ENCODE assay signal across 14 cellular contexts in the genomic region with DNA sequence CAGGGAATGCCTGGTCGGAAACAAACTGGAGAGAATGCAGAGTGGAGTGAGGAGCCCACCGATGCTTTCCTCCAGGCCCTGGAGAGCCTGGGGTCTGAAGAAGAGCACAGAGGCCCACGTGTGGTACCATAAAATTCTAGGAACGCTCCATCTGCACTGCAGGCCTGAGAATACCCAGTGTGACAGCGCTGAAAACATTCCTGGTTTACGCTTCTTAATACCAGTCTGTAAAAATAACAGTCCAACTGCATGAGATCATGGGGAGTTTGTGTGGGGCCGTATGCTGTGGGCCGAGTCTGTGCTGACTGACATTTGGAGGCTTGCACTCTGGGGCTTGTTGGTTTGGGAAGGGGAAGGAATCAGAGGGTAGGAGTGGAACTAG.
DNase-seq lines count a peak whose midpoint lies in the region; ATAC-seq and TF ChIP-seq lines count a peak whose summit lies in the region.
"Had no signal": no experiment of that assay in that cellular context is flagged by ENCODE, and none has a peak within 500 bp of the region (broad histone marks: within the 10 kb centered on the region; RNA-seq: fewer than 3 reads in every experiment).

No MANE protein-coding gene starts in this region.

- peaks cover 50% of the 10 kb centered on the region for H3K4me1 ChIP-seq in smooth muscle cell (ENCODE audit: low read depth)
- H3K4me1 ChIP-seq in CD4-positive, alpha-beta memory T cell (ENCODE audit: insufficient read depth, low read length), result no peaks in the 10 kb centered on the region
- H3K4me1 ChIP-seq: BLaER1 treated with 17β-estradiol and CSF1 and Interleukin-3, amounts not matched to agents 10 nM and 100 nM had no signal

- H3K9me3 ChIP-seq in smooth muscle cell (replicated peaks; ENCODE audit: low read depth), result no peaks in the 10 kb centered on the region
- no peaks in the 10 kb centered on the region for H3K9me3 ChIP-seq in CD4-positive, alpha-beta memory T cell (ENCODE audit: control insufficient read depth in 1 of 2, low read length in 2 of 2)

- CTCF ChIA-PET in activated CD4-positive, alpha-beta T cell treated with anti-CD3 and anti-CD28 coated beads, Interleukin-2, amount 10 ng/mL, durations not matched to agents 7 days and 5 days (lab: Charles Lee), result no interaction called here
- CTCF ChIA-PET in CD4-positive, alpha-beta memory T cell (lab: Charles Lee; ENCODE audit: partially characterized antibody), result no interaction called here

- H3K27me3 Mint-ChIP-seq in nephron progenitor cell (ENCODE audit: low read depth, poor library complexity), result peaks cover 3% of the 10 kb centered on the region
- H3K27me3 Mint-ChIP-seq in activated CD4-positive, alpha-beta T cell treated with anti-CD3 and anti-CD28 coated beads, Interleukin-2, amount 10 ng/mL, durations not matched to agents 7 days and 5 days, result no peaks in the 10 kb centered on the region
- peaks cover 0 to 2% of the 10 kb centered on the region in 2 donors for H3K27me3 Mint-ChIP-seq in CD4-positive, alpha-beta memory T cell

- no peaks in the 10 kb centered on the region for H3F3A ChIP-seq in smooth muscle cell (ENCODE audit: low read depth)

- peaks cover 6% of the 10 kb centered on the region for H3K9me3 Mint-ChIP-seq in nephron progenitor cell
- no peaks in the 10 kb centered on the region for H3K9me3 Mint-ChIP-seq in activated CD4-positive, alpha-beta T cell treated with anti-CD3 and anti-CD28 coated beads, Interleukin-2, amount 10 ng/mL, durations not matched to agents 7 days and 5 days
- no peaks in the 10 kb centered on the region for H3K9me3 Mint-ChIP-seq in CD4-positive, alpha-beta memory T cell

- peak overlapping the region; percentile 41 for H3K27ac ChIP-seq in smooth muscle cell (ENCODE audit: low read depth)
- H3K27ac ChIP-seq in CD4-positive, alpha-beta memory T cell (ENCODE audit: low read depth, low read length), result no peak overlapping the region
- H3K27ac ChIP-seq: BLaER1 treated with 17β-estradiol and CSF1 and Interleukin-3, amounts not matched to agents 10 nM and 100 nM had no signal

- H4K20me1 ChIP-seq in smooth muscle cell (ENCODE audit: low read depth), result no peaks in the 10 kb centered on the region
- H4K20me1 ChIP-seq: BLaER1 treated with 17β-estradiol and CSF1 and Interleukin-3, amounts not matched to agents 10 nM and 100 nM had no signal

- no peaks in the 10 kb centered on the region for H3K36me3 ChIP-seq in smooth muscle cell (ENCODE audit: low read depth)
- no peaks in the 10 kb centered on the region for H3K36me3 ChIP-seq in CD4-positive, alpha-beta memory T cell (ENCODE audit: insufficient read depth, low read length)
- H3K36me3 ChIP-seq: BLaER1 treated with 17β-estradiol and CSF1 and Interleukin-3, amounts not matched to agents 10 nM and 100 nM had no signal

- H3K4me2 ChIP-seq in smooth muscle cell, result peak overlapping the region; percentile 35
- H3K4me2 ChIP-seq: BLaER1 treated with 17β-estradiol and CSF1 and Interleukin-3, amounts not matched to agents 10 nM and 100 nM had no signal

- peak overlapping the region; percentile 3 for H3K27ac Mint-ChIP-seq in nephron progenitor cell
- H3K27ac Mint-ChIP-seq in activated CD4-positive, alpha-beta T cell treated with anti-CD3 and anti-CD28 coated beads, Interleukin-2, amount 10 ng/mL, durations not matched to agents 7 days and 5 days, result no peak overlapping the region
- H3K27ac Mint-ChIP-seq in CD4-positive, alpha-beta memory T cell, result no peak overlapping the region

- H3K36me3 Mint-ChIP-seq in nephron progenitor cell (ENCODE audit: low read depth), result no peaks in the 10 kb centered on the region
- no peaks in the 10 kb centered on the region for H3K36me3 Mint-ChIP-seq in activated CD4-positive, alpha-beta T cell treated with anti-CD3 and anti-CD28 coated beads, Interleukin-2, amount 10 ng/mL, durations not matched to agents 7 days and 5 days (ENCODE audit: low read depth)
- no peaks in the 10 kb centered on the region for H3K36me3 Mint-ChIP-seq in CD4-positive, alpha-beta memory T cell

- no peaks in the 10 kb centered on the region for H3K27me3 ChIP-seq in smooth muscle cell (ENCODE audit: low read depth)
- H3K27me3 ChIP-seq in CD4-positive, alpha-beta memory T cell (ENCODE audit: insufficient read depth, low read length), result no peaks in the 10 kb centered on the region
- H3K27me3 ChIP-seq: BLaER1 treated with 17β-estradiol and CSF1 and Interleukin-3, amounts not matched to agents 10 nM and 100 nM had no signal

- H3K4me1 Mint-ChIP-seq in nephron progenitor cell, result peaks cover 49% of the 10 kb centered on the region
- H3K4me1 Mint-ChIP-seq in activated CD4-positive, alpha-beta T cell treated with anti-CD3 and anti-CD28 coated beads, Interleukin-2, amount 10 ng/mL, durations not matched to agents 7 days and 5 days, result no peaks in the 10 kb centered on the region
- H3K4me1 Mint-ChIP-seq in CD4-positive, alpha-beta memory T cell, result no peaks in the 10 kb centered on the region

- H3K4me3 Mint-ChIP-seq in nephron progenitor cell, result no peak overlapping the region
- H3K4me3 Mint-ChIP-seq in activated CD4-positive, alpha-beta T cell treated with anti-CD3 and anti-CD28 coated beads, Interleukin-2, amount 10 ng/mL, durations not matched to agents 7 days and 5 days, result no peak overlapping the region
- no peak overlapping the region for H3K4me3 Mint-ChIP-seq in CD4-positive, alpha-beta memory T cell

- H3K4me3 ChIP-seq in smooth muscle cell, result no peak overlapping the region
- no peak overlapping the region for H3K4me3 ChIP-seq in CD4-positive, alpha-beta memory T cell (ENCODE audit: low read length in 2 of 2)
- H3K4me3 ChIP-seq: BLaER1 treated with 17β-estradiol and CSF1 and Interleukin-3, amounts not matched to agents 10 nM and 100 nM had no signal

- H3K9ac ChIP-seq in smooth muscle cell (ENCODE audit: low read depth), result no peak overlapping the region
- H3K9ac ChIP-seq: BLaER1 treated with 17β-estradiol and CSF1 and Interleukin-3, amounts not matched to agents 10 nM and 100 nM had no signal

- 15% methylated on average over 8 of the region's 8 CpGs for WGBS in smooth muscle cell (ENCODE audit: low lambda C conversion rate)

- H3K79me2 ChIP-seq in smooth muscle cell (ENCODE audit: low read depth), result no peaks in the 10 kb centered on the region

- no peak overlapping the region for H2AFZ ChIP-seq in smooth muscle cell (ENCODE audit: low read depth)

- POLR2A ChIA-PET in activated CD4-positive, alpha-beta T cell treated with anti-CD3 and anti-CD28 coated beads, Interleukin-2, amount 10 ng/mL, durations not matched to agents 7 days and 5 days (lab: Charles Lee), result no interaction called here
- POLR2A ChIA-PET in CD4-positive, alpha-beta memory T cell (lab: Charles Lee; ENCODE audit: partially characterized antibody), result no interaction called here

- ATAC-seq in HG02973 (IDR thresholded peaks at IDR 0.05; ENCODE audit: unreplicated experiment), result no peak
- ATAC-seq: PC-3 had no signal

- peak; percentile 65 for DNase-seq in Daoy (ENCODE audit: low read depth)
- DNase-seq in islet precursor cell, result peak; percentile 57
- DNase-seq in nephron progenitor cell, result no peak
- DNase-seq in smooth muscle cell (lab: John Stamatoyannopoulos, UW; ENCODE audit: unreplicated experiment), result no peak
- no peak for DNase-seq in activated CD4-positive, alpha-beta T cell treated with anti-CD3 and anti-CD28 coated beads, Interleukin-2, amount 10 ng/mL, durations not matched to agents 7 days and 5 days
- DNase-seq in stimulated activated CD4-positive, alpha-beta T cell treated with anti-CD3 and anti-CD28 coated beads, Interleukin-1b, Interleukin-23, amount 100 ng/mL, for 48 hours, result no peak
- no peak for DNase-seq in CD4-positive, alpha-beta memory T cell
- DNase-seq: 8988T, DMS 273 treated with DMSO at 0.1 percent for 48 hours, KBM-7, NCI-H2107, PC-3 had no signal

- TF ChIP-seq CTCF in nephron progenitor cell (IDR thresholded peaks at IDR 0.05) (no peak), smooth muscle cell (IDR thresholded peaks at IDR 0.05; ENCODE audit: borderline replicate concordance, insufficient read depth, poor library complexity, severe bottlenecking) (no peak)

- intact Hi-C loops in CD4-positive, alpha-beta memory T cell (cut with micrococcal nuclease), result no loop called here

Comparison
In these comparisons a context has a peak if more than half of its experiments do, and no peak if none do; other contexts are left out.
1. DNase-seq: peak in Daoy (single experiment) and islet precursor cell (single experiment); none in nephron progenitor cell (single experiment), smooth muscle cell (single experiment), activated CD4-positive, alpha-beta T cell treated with anti-CD3 and anti-CD28 coated beads, Interleukin-2, amount 10 ng/mL, durations not matched to agents 7 days and 5 days (single experiment), stimulated activated CD4-positive, alpha-beta T cell treated with anti-CD3 and anti-CD28 coated beads, Interleukin-1b, Interleukin-23, amount 100 ng/mL, for 48 hours (single experiment) and CD4-positive, alpha-beta memory T cell (0 of 5).